Comparison of ENCODE assay signal across 2 cellular contexts in genomic region chr2:132267811-132268532, GRCh38.
A peak's percentile ranks its signal among the peaks of the same experiment; 100 is the strongest.
TF ChIP-seq lines count a peak whose summit lies in the region.

No MANE protein-coding gene starts in this region.

TF ChIP-seq in IMR-90, 13 proteins besides CTCF, POLR2A, EP300 and RAD21:
- peak; percentile 48 for TF ChIP-seq CEBPB (IDR thresholded peaks at IDR 0.05; ENCODE audit: low read depth, low read length)

TF ChIP-seq in WTC11, 78 proteins besides CTCF, POLR2A, EP300 and RAD21:
- TF ChIP-seq ZNF532 (CRISPR knock-in tag; IDR thresholded peaks at IDR 0.05; ENCODE audit: borderline replicate concordance): 0 out of 2 replicates have a peak, but pooled peaks have one; percentile 36
